9 cellular contexts compared by ENCODE assay signal in genomic region chr1:182589520-182589919, GRCh38. TPM values are rescaled to one million over a fixed set of nuclear protein-coding genes. Genes with fewer than 3 reads are reported as not detected.
A peak's percentile ranks its signal among the peaks of the same experiment; 100 is the strongest.
DNase-seq lines count a peak whose midpoint lies in the region; ATAC-seq and TF ChIP-seq lines count a peak whose summit lies in the region.
"Had no signal": no experiment of that assay in that cellular context is flagged by ENCODE, and none has a peak within 500 bp of the region (broad histone marks: within the 10 kb centered on the region; RNA-seq: fewer than 3 reads in every experiment).

No MANE protein-coding gene starts in this region.

- H3K4me3 ChIP-seq in OCI-LY1 (ENCODE audit: low read depth, low read length, poor library complexity, severe bottlenecking) (peak overlapping the region; percentile 89), psoas muscle (peak overlapping the region; percentile 80), foreskin fibroblast (ENCODE audit: low read depth in 1 of 2, low read length in 2 of 2) (peak overlapping the region in 1 of 2 donors; percentile 84)

- H3F3A ChIP-seq in OCI-LY1 (ENCODE audit: insufficient read depth, low read length): no peaks in the 10 kb centered on the region

- ATAC-seq in effector memory CD8-positive, alpha-beta T cell (replicated peaks): no peak
- ATAC-seq in psoas muscle: no peak
- no peak for ATAC-seq in GM18502 (IDR thresholded peaks at IDR 0.05; ENCODE audit: poor library complexity, unreplicated experiment)
- ATAC-seq in HG02973 (IDR thresholded peaks at IDR 0.05; ENCODE audit: unreplicated experiment): no peak

- CTCF ChIA-PET in Calu3 (lab: Charles Lee): interaction anchor here (2.1 to 2.5 kb wide), 2 partner anchors 193 to 197 kb away, joined by 6 to 9 read pairs; no protein-coding TSS in a partner anchor

- no TSS peak for BruUV-seq in Calu3 (replicated peaks; lab: Mats Ljungman, UMichigan)

- no peaks in the 10 kb centered on the region for H3K9me2 ChIP-seq in OCI-LY1 (ENCODE audit: low read depth, low read length)

- 89 to 92% (median 90%) methylated on average over 3 of the region's 3 CpGs for WGBS in psoas muscle, 3 donors

- no peaks in the 10 kb centered on the region for H3K9me3 Mint-ChIP-seq in Calu3 (ENCODE audit: low read depth, unreplicated experiment)
- no peaks in the 10 kb centered on the region for H3K9me3 Mint-ChIP-seq in effector memory CD8-positive, alpha-beta T cell

- peaks cover 28% of the 10 kb centered on the region for H3K27me3 Mint-ChIP-seq in Calu3 (ENCODE audit: unreplicated experiment)
- H3K27me3 Mint-ChIP-seq in effector memory CD8-positive, alpha-beta T cell: peaks cover 0 to 9% of the 10 kb centered on the region in 2 donors

- H3K27me3 ChIP-seq in OCI-LY1 (ENCODE audit: insufficient read depth, low read length): no peaks in the 10 kb centered on the region
- H3K27me3 ChIP-seq in psoas muscle (ENCODE audit: insufficient read depth in 3 of 3, low read length in 2 of 3): no peaks in the 10 kb centered on the region

- peak overlapping the region; percentile 95 for H3K27ac Mint-ChIP-seq in Calu3 (ENCODE audit: unreplicated experiment)
- H3K27ac Mint-ChIP-seq in effector memory CD8-positive, alpha-beta T cell: peak overlapping the region; percentile 99 to 100

- H3K36me3 Mint-ChIP-seq in Calu3 (ENCODE audit: insufficient read depth, unreplicated experiment): peaks cover 10% of the 10 kb centered on the region
- H3K36me3 Mint-ChIP-seq in effector memory CD8-positive, alpha-beta T cell (ENCODE audit: insufficient read depth): peaks cover 21% of the 10 kb centered on the region

- no peaks in the 10 kb centered on the region for H4K20me1 ChIP-seq in OCI-LY1 (ENCODE audit: insufficient read depth, low read length)

- H3K27ac ChIP-seq in OCI-LY1 (ENCODE audit: low read depth, low read length, poor library complexity, severe bottlenecking): no peak overlapping the region
- H3K27ac ChIP-seq in psoas muscle: peak overlapping the region; percentile 89

- no peaks in the 10 kb centered on the region for H3K36me3 ChIP-seq in OCI-LY1 (ENCODE audit: insufficient read depth, low read length)
- no peaks in the 10 kb centered on the region for H3K36me3 ChIP-seq in psoas muscle (ENCODE audit: insufficient read depth in 1 of 2, low read depth in 1 of 2)

- H3K9ac ChIP-seq in OCI-LY1 (ENCODE audit: low read length): peak overlapping the region; percentile 90; the same call in 1 of the 2 replicates

- peaks cover 22% of the 10 kb centered on the region for H3K4me1 ChIP-seq in OCI-LY1 (ENCODE audit: insufficient read depth, low read length, severe bottlenecking)
- peaks cover 10% of the 10 kb centered on the region for H3K4me1 ChIP-seq in psoas muscle

- peak overlapping the region; percentile 96 for H3K4me2 ChIP-seq in OCI-LY1 (ENCODE audit: low read length)

- H3K9me3 ChIP-seq in OCI-LY1 (ENCODE audit: low read length): no peaks in the 10 kb centered on the region
- no peaks in the 10 kb centered on the region for H3K9me3 ChIP-seq in psoas muscle

- no peaks in the 10 kb centered on the region for H3K79me2 ChIP-seq in OCI-LY1 (ENCODE audit: insufficient read depth, low read length)

- intact Hi-C loops in Calu3 (cut with micrococcal nuclease; ENCODE audit: unreplicated experiment) (loop anchor here (2.0 kb wide), 1 partner anchor 143 kb away; no protein-coding TSS in a partner anchor), psoas muscle (cut with DNase I) (no loop called here)

- H2AFZ ChIP-seq in OCI-LY1 (ENCODE audit: low read length): peak overlapping the region; percentile 95

- DNase-seq in Calu3 (no peak), psoas muscle (no peak), foreskin fibroblast (no peak), medulla oblongata (ENCODE audit: extremely low spot score) (no peak)
- no peak for DNase-seq in effector memory CD8-positive, alpha-beta T cell
- DNase-seq: NCI-H1105 had no signal

- no peak for TF ChIP-seq CTCF in Calu3 (IDR thresholded peaks at IDR 0.05; ENCODE audit: unreplicated experiment)
- no peak for TF ChIP-seq CTCF in OCI-LY1 (IDR thresholded peaks at IDR 0.05; ENCODE audit: low read length)
- no peak for TF ChIP-seq CTCF in psoas muscle (IDR thresholded peaks at IDR 0.05)
- TF ChIP-seq CTCF in foreskin fibroblast (IDR thresholded peaks at IDR 0.05; ENCODE audit: low read depth, low read length): no peak

- peak overlapping the region; percentile 90 for H3K4me3 Mint-ChIP-seq in Calu3 (ENCODE audit: low read depth, unreplicated experiment)
- peak overlapping the region; percentile 98 to 100 for H3K4me3 Mint-ChIP-seq in effector memory CD8-positive, alpha-beta T cell

- no peaks in the 10 kb centered on the region for H3K4me1 Mint-ChIP-seq in Calu3 (ENCODE audit: low read depth, unreplicated experiment)
- peaks cover 37 to 39% of the 10 kb centered on the region in 2 donors for H3K4me1 Mint-ChIP-seq in effector memory CD8-positive, alpha-beta T cell (ENCODE audit: low read depth in 2 of 2)

RNA-seq across cellular contexts. Expression of gene RNASEL, which starts 0.5 kb away (rescaled TPM):
- total RNA-seq in Calu3 (2022) (7.0 and 10.0 TPM in 2 replicates), psoas muscle (1 to 10 TPM; 1.5 to 4.4 (median 2.1) TPM)
- polyA plus RNA-seq in psoas muscle: 1 to 10 TPM in 1 of 3 donors, under 1 TPM in 2; 0.61 to 3.4 (median 0.82) TPM

RNA-seq across cellular contexts. Expression of gene RGS16, which starts 14.7 kb away (rescaled TPM):
- total RNA-seq in Calu3 (2022) (1.2 and 1.7 TPM in 2 replicates), psoas muscle (10 to 100 TPM in 2 of 4 donors, 1 to 10 TPM in 2; 1.2 to 17.5 (median 6.9) TPM)
- polyA plus RNA-seq in psoas muscle: 10 to 100 TPM in 1 of 3 donors, under 1 TPM in 2; 0.72 to 22.5 (median 0.86) TPM
